13 cellular contexts compared by ENCODE assay signal in genomic region chr17:72397223-72397667, GRCh38.
A peak's percentile ranks its signal among the peaks of the same experiment; 100 is the strongest.
DNase-seq lines count a peak whose midpoint lies in the region; ATAC-seq, FAIRE-seq and TF ChIP-seq lines count a peak whose summit lies in the region.
"Had no signal": no experiment of that assay in that cellular context is flagged by ENCODE, and none has a peak within 500 bp of the region (broad histone marks: within the 10 kb centered on the region; RNA-seq: fewer than 3 reads in every experiment).

No MANE protein-coding gene starts in this region.

- no peaks in the 10 kb centered on the region for H3K27me3 ChIP-seq in PC-3 (ENCODE audit: low read length)
- no peaks in the 10 kb centered on the region for H3K27me3 ChIP-seq in SJSA1 (replicated peaks)
- H3K27me3 ChIP-seq in colonic mucosa = no peaks in the 10 kb centered on the region
- H3K27me3 ChIP-seq: BE2C had no signal

- TF ChIP-seq RAD21 in A549 (conservative IDR thresholded peaks at IDR 0.05 in 1 of 2, IDR thresholded peaks at IDR 0.05 in 1 of 2) = no peak

- H3K4me2 ChIP-seq in A549 (peak overlapping the region; percentile 27; the same call in 2 of the 3 replicates), PC-3 (ENCODE audit: low read length) (peak overlapping the region; percentile 26)

- CTCF ChIA-PET in A549 (lab: Yijun Ruan, JAX) = interaction anchor here (0.6 to 1.1 kb wide), 2 partner anchors 20 to 49 kb away, joined by 3 read pairs; no protein-coding TSS in a partner anchor
- CTCF ChIA-PET in Calu3 (lab: Charles Lee) = no interaction called here
- CTCF ChIA-PET in PC-3 (lab: Charles Lee) = no interaction called here

- TF ChIP-seq CTCF in A549 (IDR thresholded peaks at IDR 0.05) = no peak
- TF ChIP-seq CTCF in Calu3 (IDR thresholded peaks at IDR 0.05; ENCODE audit: unreplicated experiment) = no peak
- TF ChIP-seq CTCF in PC-3 (conservative IDR thresholded peaks at IDR 0.05; ENCODE audit: low read depth, low read length) = no peak
- TF ChIP-seq CTCF in colonic mucosa (IDR thresholded peaks at IDR 0.05) = no peak

- H3K9me3 Mint-ChIP-seq in Calu3 (ENCODE audit: low read depth, unreplicated experiment) = peaks cover 4% of the 10 kb centered on the region

- no peak for TF ChIP-seq EP300 in A549 (IDR thresholded peaks at IDR 0.05)

- no peaks in the 10 kb centered on the region for H3K9me3 ChIP-seq in A549
- H3K9me3 ChIP-seq in PC-3 (ENCODE audit: low read length) = no peaks in the 10 kb centered on the region
- H3K9me3 ChIP-seq in SJSA1 (replicated peaks) = no peaks in the 10 kb centered on the region
- no peaks in the 10 kb centered on the region for H3K9me3 ChIP-seq in colonic mucosa
- H3K9me3 ChIP-seq: BE2C had no signal

- peaks cover 75% of the 10 kb centered on the region for H3K36me3 Mint-ChIP-seq in Calu3 (ENCODE audit: insufficient read depth, unreplicated experiment)
- H3K36me3 Mint-ChIP-seq: CD4-positive, alpha-beta memory T cell had no signal

- no peaks in the 10 kb centered on the region for H3K27me3 Mint-ChIP-seq in Calu3 (ENCODE audit: unreplicated experiment)
- H3K27me3 Mint-ChIP-seq: CD4-positive, alpha-beta memory T cell had no signal

- H3K79me2 ChIP-seq in PC-3 (ENCODE audit: low read length) = peaks cover 19% of the 10 kb centered on the region; the same call in 1 of the 2 replicates

- DNase-seq in A549 (ENCODE audit: low read depth in 1 of 2, low spot score in 1 of 2) (no peak), Calu3 (no peak), PC-3 (peak; percentile 69), SJSA1 (ENCODE audit: low read depth in 1 of 2, low spot score in 2 of 2) (peak in 1 of 2 experiments; percentile 26), colonic mucosa (no peak), NCI-H1436 treated with DMSO at 0.1 percent for 48 hours (lab: John Stamatoyannopoulos, UW) (no peak)
- DNase-seq: BE2C; CD4-positive, alpha-beta memory T cell had no signal

- H3K4me3 ChIP-seq in A549 (no peak overlapping the region), PC-3 (ENCODE audit: low read length) (peak overlapping the region; percentile 1; the same call in 1 of the 2 replicates), SJSA1 (no peak overlapping the region), colonic mucosa (no peak overlapping the region)
- H3K4me3 ChIP-seq: GM12878, GM23248 had no signal

- H3K36me3 ChIP-seq in PC-3 (ENCODE audit: low read depth, low read length) (0 out of 2 replicates have a peak, but pooled peaks cover 1% of the 10 kb centered on the region), SJSA1 (no peaks in the 10 kb centered on the region), colonic mucosa (no peaks in the 10 kb centered on the region)
- H3K36me3 ChIP-seq: BE2C had no signal

- ATAC-seq in A549 (no peak), PC-3 (no peak), GM21423 (IDR thresholded peaks at IDR 0.05; ENCODE audit: unreplicated experiment) (no peak)
- ATAC-seq: GM12878 had no signal

- H3K9ac ChIP-seq in PC-3 (ENCODE audit: low read length) (peak overlapping the region; percentile 72), colonic mucosa (ENCODE audit: low read depth in 2 of 2, low read length in 2 of 2) (no peak overlapping the region)
- H3K9ac ChIP-seq: GM23248 had no signal

- H3K9me2 ChIP-seq in PC-3 (replicated peaks; ENCODE audit: low read length) = no peaks in the 10 kb centered on the region

- FAIRE-seq in A549 (lab: Jason Lieb, UNC) = no peak
- FAIRE-seq: GM12878, GM18507, H54 had no signal

- BruUV-seq in Calu3 (replicated peaks; lab: Mats Ljungman, UMichigan) = no TSS peak
- BruUV-seq in PC-3 (replicated peaks; lab: Mats Ljungman, UMichigan) = no TSS peak

- POLR2A ChIA-PET in A549 (lab: Yijun Ruan, JAX) (no interaction called here), PC-3 (lab: Charles Lee; ENCODE audit: unreplicated experiment) (interaction anchor here (0.6 to 0.7 kb wide), 2 partner anchors 69 to 276 kb away, joined by 3 to 21 read pairs; partner anchors contain the start of gene SOX9)

- no peak overlapping the region for H2AFZ ChIP-seq in PC-3 (ENCODE audit: low read length)
- H2AFZ ChIP-seq: GM23248 had no signal

- peaks cover 62% of the 10 kb centered on the region for H3K4me1 Mint-ChIP-seq in Calu3 (ENCODE audit: low read depth, unreplicated experiment)
- H3K4me1 Mint-ChIP-seq: CD4-positive, alpha-beta memory T cell had no signal

- H4K20me1 ChIP-seq in PC-3 (ENCODE audit: low read length) = no peaks in the 10 kb centered on the region

- no peak overlapping the region for H3K4me3 Mint-ChIP-seq in Calu3 (ENCODE audit: low read depth, unreplicated experiment)
- H3K4me3 Mint-ChIP-seq: CD4-positive, alpha-beta memory T cell had no signal

- no peak for TF ChIP-seq POLR2A in A549 (IDR thresholded peaks at IDR 0.05; ENCODE audit: low read length)

- 64% methylated on average over 2 of the region's 2 CpGs for WGBS in A549 (ENCODE audit: missing lambda C conversion rate)

- H3K27ac ChIP-seq in A549 = peak overlapping the region; percentile 15 to 85; a peak in 5 of 6 replicates
- H3K27ac ChIP-seq in PC-3 (ENCODE audit: low read length) = peak overlapping the region; percentile 97
- peak overlapping the region; percentile 37 for H3K27ac ChIP-seq in SJSA1
- no peak overlapping the region for H3K27ac ChIP-seq in colonic mucosa
- H3K27ac ChIP-seq: GM23248 had no signal

- H3F3A ChIP-seq in PC-3 (ENCODE audit: low read length, unreplicated experiment) = peaks cover 12% of the 10 kb centered on the region

- intact Hi-C loops in Calu3 (cut with micrococcal nuclease; ENCODE audit: unreplicated experiment) (no loop called here), PC-3 (cut with micrococcal nuclease) (loop anchor here (5.0 to 10.0 kb wide), 3 partner anchors 155 to 962 kb away; no protein-coding TSS in a partner anchor), colonic mucosa (cut with DNase I) (no loop called here)

- peak overlapping the region; percentile 85 for H3K27ac Mint-ChIP-seq in Calu3 (ENCODE audit: unreplicated experiment)
- H3K27ac Mint-ChIP-seq: CD4-positive, alpha-beta memory T cell had no signal

- H3K4me1 ChIP-seq in A549 (peaks cover 71% of the 10 kb centered on the region), PC-3 (ENCODE audit: insufficient read depth, low read length) (peaks cover 81% of the 10 kb centered on the region), SJSA1 (replicated peaks) (peaks cover 64% of the 10 kb centered on the region), colonic mucosa (no peaks in the 10 kb centered on the region)
- H3K4me1 ChIP-seq: BE2C had no signal

TF ChIP-seq in A549, 52 proteins besides CTCF, POLR2A, EP300 and RAD21:
- no peak for TF ChIP-seq BCL3 (IDR thresholded peaks at IDR 0.05)
- no peak for TF ChIP-seq POLR2AphosphoS2 (conservative IDR thresholded peaks at IDR 0.05; ENCODE audit: low read length)
- TF ChIP-seq JUN (IDR thresholded peaks at IDR 0.05) = peak in 1 of 2 experiments; percentile 29; a peak in 1 of 5 replicates
- peak; percentile 18 for TF ChIP-seq MAFK (IDR thresholded peaks at IDR 0.05; ENCODE audit: partially characterized antibody)
